Comparison of ENCODE assay signal across 1 cellular context in genomic region chr11:16001899-16002426, GRCh38.
TF ChIP-seq lines count a peak whose summit lies in the region.

No MANE protein-coding gene starts in this region.

TF ChIP-seq in HepG2, 621 proteins besides CTCF, POLR2A, EP300 and RAD21 (continued from another document and continues in another):
- TF ChIP-seq, protein P1, sequence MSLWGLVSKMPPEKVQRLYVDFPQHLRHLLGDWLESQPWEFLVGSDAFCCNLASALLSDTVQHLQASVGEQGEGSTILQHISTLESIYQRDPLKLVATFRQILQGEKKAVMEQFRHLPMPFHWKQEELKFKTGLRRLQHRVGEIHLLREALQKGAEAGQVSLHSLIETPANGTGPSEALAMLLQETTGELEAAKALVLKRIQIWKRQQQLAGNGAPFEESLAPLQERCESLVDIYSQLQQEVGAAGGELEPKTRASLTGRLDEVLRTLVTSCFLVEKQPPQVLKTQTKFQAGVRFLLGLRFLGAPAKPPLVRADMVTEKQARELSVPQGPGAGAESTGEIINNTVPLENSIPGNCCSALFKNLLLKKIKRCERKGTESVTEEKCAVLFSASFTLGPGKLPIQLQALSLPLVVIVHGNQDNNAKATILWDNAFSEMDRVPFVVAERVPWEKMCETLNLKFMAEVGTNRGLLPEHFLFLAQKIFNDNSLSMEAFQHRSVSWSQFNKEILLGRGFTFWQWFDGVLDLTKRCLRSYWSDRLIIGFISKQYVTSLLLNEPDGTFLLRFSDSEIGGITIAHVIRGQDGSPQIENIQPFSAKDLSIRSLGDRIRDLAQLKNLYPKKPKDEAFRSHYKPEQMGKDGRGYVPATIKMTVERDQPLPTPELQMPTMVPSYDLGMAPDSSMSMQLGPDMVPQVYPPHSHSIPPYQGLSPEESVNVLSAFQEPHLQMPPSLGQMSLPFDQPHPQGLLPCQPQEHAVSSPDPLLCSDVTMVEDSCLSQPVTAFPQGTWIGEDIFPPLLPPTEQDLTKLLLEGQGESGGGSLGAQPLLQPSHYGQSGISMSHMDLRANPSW (CRISPR knock-in tag; IDR thresholded peaks at IDR 0.05; ENCODE audit: borderline replicate concordance) = 0 out of 2 replicates have a peak, but pooled peaks have one; percentile 40
- 0 out of 2 replicates have a peak, but pooled peaks have one; percentile 37 for TF ChIP-seq MED1 (CRISPR knock-in tag; IDR thresholded peaks at IDR 0.05)
- TF ChIP-seq LRRFIP1 (CRISPR knock-in tag; conservative IDR thresholded peaks at IDR 0.05) = no peak
- no peak for TF ChIP-seq ZNF205 (CRISPR knock-in tag; IDR thresholded peaks at IDR 0.05)
- TF ChIP-seq ZNF431 (CRISPR knock-in tag; IDR thresholded peaks at IDR 0.05; ENCODE audit: borderline replicate concordance, low read depth) = no peak
- peak; percentile 91 for TF ChIP-seq TCF7 (IDR thresholded peaks at IDR 0.05; ENCODE audit: low read depth)
- TF ChIP-seq SOX6 (IDR thresholded peaks at IDR 0.05) = no peak
- peak; percentile 100 for TF ChIP-seq SOX6 (CRISPR knock-in tag; IDR thresholded peaks at IDR 0.05)
- no peak for TF ChIP-seq THYN1 (CRISPR knock-in tag; IDR thresholded peaks at IDR 0.05; ENCODE audit: borderline replicate concordance, low read depth)
- TF ChIP-seq E2F5 (CRISPR knock-in tag; conservative IDR thresholded peaks at IDR 0.05) = no peak
- peak; percentile 27; the same call in 1 of the 2 replicates for TF ChIP-seq PATZ1 (CRISPR knock-in tag; IDR thresholded peaks at IDR 0.05)
- no peak for TF ChIP-seq ETV6 (CRISPR knock-in tag; conservative IDR thresholded peaks at IDR 0.05)
- TF ChIP-seq GABPA (IDR thresholded peaks at IDR 0.05; ENCODE audit: low read depth, low read length) = no peak
- no peak for TF ChIP-seq GABPA (CRISPR knock-in tag; IDR thresholded peaks at IDR 0.05; ENCODE audit: low read depth)
- TF ChIP-seq, protein P2, sequence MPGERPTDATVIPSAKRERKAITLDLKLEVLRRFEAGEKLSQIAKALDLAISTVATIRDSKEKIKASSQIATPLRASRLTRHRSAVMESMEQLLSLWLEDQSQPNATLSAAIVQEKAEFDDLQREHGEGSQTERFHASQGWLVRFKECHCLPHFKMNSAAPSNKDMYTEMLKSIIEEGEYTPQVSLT (CRISPR knock-in tag; IDR thresholded peaks at IDR 0.05; ENCODE audit: borderline replicate concordance, low read depth) = no peak
- no peak for TF ChIP-seq ZNF670 (CRISPR knock-in tag; IDR thresholded peaks at IDR 0.05; ENCODE audit: borderline replicate concordance)
- TF ChIP-seq, protein P3, sequence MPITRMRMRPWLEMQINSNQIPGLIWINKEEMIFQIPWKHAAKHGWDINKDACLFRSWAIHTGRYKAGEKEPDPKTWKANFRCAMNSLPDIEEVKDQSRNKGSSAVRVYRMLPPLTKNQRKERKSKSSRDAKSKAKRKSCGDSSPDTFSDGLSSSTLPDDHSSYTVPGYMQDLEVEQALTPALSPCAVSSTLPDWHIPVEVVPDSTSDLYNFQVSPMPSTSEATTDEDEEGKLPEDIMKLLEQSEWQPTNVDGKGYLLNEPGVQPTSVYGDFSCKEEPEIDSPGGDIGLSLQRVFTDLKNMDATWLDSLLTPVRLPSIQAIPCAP (CRISPR knock-in tag; IDR thresholded peaks at IDR 0.05; ENCODE audit: low read depth) = no peak
- TF ChIP-seq, protein P4, sequence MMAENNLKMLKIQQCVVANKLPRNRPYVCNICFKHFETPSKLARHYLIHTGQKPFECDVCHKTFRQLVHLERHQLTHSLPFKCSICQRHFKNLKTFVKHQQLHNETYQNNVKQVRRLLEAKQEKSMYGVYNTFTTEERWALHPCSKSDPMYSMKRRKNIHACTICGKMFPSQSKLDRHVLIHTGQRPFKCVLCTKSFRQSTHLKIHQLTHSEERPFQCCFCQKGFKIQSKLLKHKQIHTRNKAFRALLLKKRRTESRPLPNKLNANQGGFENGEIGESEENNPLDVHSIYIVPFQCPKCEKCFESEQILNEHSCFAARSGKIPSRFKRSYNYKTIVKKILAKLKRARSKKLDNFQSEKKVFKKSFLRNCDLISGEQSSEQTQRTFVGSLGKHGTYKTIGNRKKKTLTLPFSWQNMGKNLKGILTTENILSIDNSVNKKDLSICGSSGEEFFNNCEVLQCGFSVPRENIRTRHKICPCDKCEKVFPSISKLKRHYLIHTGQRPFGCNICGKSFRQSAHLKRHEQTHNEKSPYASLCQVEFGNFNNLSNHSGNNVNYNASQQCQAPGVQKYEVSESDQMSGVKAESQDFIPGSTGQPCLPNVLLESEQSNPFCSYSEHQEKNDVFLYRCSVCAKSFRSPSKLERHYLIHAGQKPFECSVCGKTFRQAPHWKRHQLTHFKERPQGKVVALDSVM (CRISPR knock-in tag; IDR thresholded peaks at IDR 0.05) = no peak
- peak; percentile 66 for TF ChIP-seq RXRB (CRISPR knock-in tag; IDR thresholded peaks at IDR 0.05; ENCODE audit: borderline replicate concordance)
- TF ChIP-seq TCF12 (IDR thresholded peaks at IDR 0.05) = no peak
- 0 out of 2 replicates have a peak, but pooled peaks have one; percentile 35 for TF ChIP-seq TCF12 (CRISPR knock-in tag; IDR thresholded peaks at IDR 0.05)
- no peak; the same call in 1 of the 2 replicates for TF ChIP-seq HOXA3 (CRISPR knock-in tag; IDR thresholded peaks at IDR 0.05)
- TF ChIP-seq ZFP82 (CRISPR knock-in tag; IDR thresholded peaks at IDR 0.05; ENCODE audit: borderline replicate concordance) = no peak
- TF ChIP-seq THRA (CRISPR knock-in tag; IDR thresholded peaks at IDR 0.05; ENCODE audit: borderline replicate concordance) = no peak
- peak; percentile 85 for TF ChIP-seq HHEX (CRISPR knock-in tag; IDR thresholded peaks at IDR 0.05)
- TF ChIP-seq POGZ (CRISPR knock-in tag; IDR thresholded peaks at IDR 0.05) = peak; percentile 72
- TF ChIP-seq ZHX1 (CRISPR knock-in tag; IDR thresholded peaks at IDR 0.05; ENCODE audit: low read depth) = no peak
- TF ChIP-seq MTA3 (CRISPR knock-in tag; IDR thresholded peaks at IDR 0.05) = no peak
- TF ChIP-seq BCL6 (CRISPR knock-in tag; IDR thresholded peaks at IDR 0.05) = peak; percentile 31; the same call in 1 of the 2 replicates
- TF ChIP-seq, protein P5, sequence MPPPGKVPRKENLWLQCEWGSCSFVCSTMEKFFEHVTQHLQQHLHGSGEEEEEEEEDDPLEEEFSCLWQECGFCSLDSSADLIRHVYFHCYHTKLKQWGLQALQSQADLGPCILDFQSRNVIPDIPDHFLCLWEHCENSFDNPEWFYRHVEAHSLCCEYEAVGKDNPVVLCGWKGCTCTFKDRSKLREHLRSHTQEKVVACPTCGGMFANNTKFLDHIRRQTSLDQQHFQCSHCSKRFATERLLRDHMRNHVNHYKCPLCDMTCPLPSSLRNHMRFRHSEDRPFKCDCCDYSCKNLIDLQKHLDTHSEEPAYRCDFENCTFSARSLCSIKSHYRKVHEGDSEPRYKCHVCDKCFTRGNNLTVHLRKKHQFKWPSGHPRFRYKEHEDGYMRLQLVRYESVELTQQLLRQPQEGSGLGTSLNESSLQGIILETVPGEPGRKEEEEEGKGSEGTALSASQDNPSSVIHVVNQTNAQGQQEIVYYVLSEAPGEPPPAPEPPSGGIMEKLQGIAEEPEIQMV (CRISPR knock-in tag; IDR thresholded peaks at IDR 0.05; ENCODE audit: low read depth) = no peak
- 0 out of 2 replicates have a peak, but pooled peaks have one; percentile 44 for TF ChIP-seq SKIL (CRISPR knock-in tag; IDR thresholded peaks at IDR 0.05; ENCODE audit: borderline replicate concordance)
- no peak for TF ChIP-seq JDP2 (CRISPR knock-in tag; IDR thresholded peaks at IDR 0.05; ENCODE audit: borderline replicate concordance)
- TF ChIP-seq KLF11 (CRISPR knock-in tag; IDR thresholded peaks at IDR 0.05) = no peak
- no peak for TF ChIP-seq PAF1 (CRISPR knock-in tag; IDR thresholded peaks at IDR 0.05)
- TF ChIP-seq ZNF567 (CRISPR knock-in tag; IDR thresholded peaks at IDR 0.05; ENCODE audit: borderline replicate concordance) = no peak
- TF ChIP-seq HOXA5 (CRISPR knock-in tag; IDR thresholded peaks at IDR 0.05) = no peak
- no peak for TF ChIP-seq ZNF652 (CRISPR knock-in tag; IDR thresholded peaks at IDR 0.05; ENCODE audit: borderline replicate concordance, low read depth)
- TF ChIP-seq ZNF260 (CRISPR knock-in tag; IDR thresholded peaks at IDR 0.05; ENCODE audit: borderline replicate concordance, low read depth) = no peak
- no peak for TF ChIP-seq KLF6 (CRISPR knock-in tag; IDR thresholded peaks at IDR 0.05)
